9 cellular contexts compared by ENCODE assay signal in genomic region chr5:169546346-169546745, GRCh38.
"Had no signal": no experiment of that assay in that cellular context is flagged by ENCODE, and none has a peak within 500 bp of the region (broad histone marks: within the 10 kb centered on the region; RNA-seq: fewer than 3 reads in every experiment).

No MANE protein-coding gene starts in this region.

- H3K4me1 Mint-ChIP-seq: IgD-negative memory B cell had no signal

- H3K4me1 ChIP-seq: HAP-1 had no signal

- H3K4me2 ChIP-seq: GM23338 had no signal

- FAIRE-seq: HepG2 had no signal

- H3K36me3 ChIP-seq: HAP-1 had no signal

- H3K27ac ChIP-seq: HL-60 had no signal

- H3K4me3 ChIP-seq: GM23338, HAP-1 had no signal

- H2AFZ ChIP-seq: GM23338 had no signal

- H3K4me3 Mint-ChIP-seq: GM23338, HFFc6, IgD-negative memory B cell had no signal

- H3K9me3 ChIP-seq: HAP-1 had no signal

- ATAC-seq: GM23338, HCT116, HepG2 had no signal

- H3K27ac Mint-ChIP-seq: GM23338, HFFc6, IgD-negative memory B cell had no signal

- DNase-seq: H7, HFFc6, KBM-7 had no signal

- H3K9me3 Mint-ChIP-seq: GM23338, HFFc6 had no signal
